Comparison of ENCODE assay signal across 1 cellular context in the genomic region with DNA sequence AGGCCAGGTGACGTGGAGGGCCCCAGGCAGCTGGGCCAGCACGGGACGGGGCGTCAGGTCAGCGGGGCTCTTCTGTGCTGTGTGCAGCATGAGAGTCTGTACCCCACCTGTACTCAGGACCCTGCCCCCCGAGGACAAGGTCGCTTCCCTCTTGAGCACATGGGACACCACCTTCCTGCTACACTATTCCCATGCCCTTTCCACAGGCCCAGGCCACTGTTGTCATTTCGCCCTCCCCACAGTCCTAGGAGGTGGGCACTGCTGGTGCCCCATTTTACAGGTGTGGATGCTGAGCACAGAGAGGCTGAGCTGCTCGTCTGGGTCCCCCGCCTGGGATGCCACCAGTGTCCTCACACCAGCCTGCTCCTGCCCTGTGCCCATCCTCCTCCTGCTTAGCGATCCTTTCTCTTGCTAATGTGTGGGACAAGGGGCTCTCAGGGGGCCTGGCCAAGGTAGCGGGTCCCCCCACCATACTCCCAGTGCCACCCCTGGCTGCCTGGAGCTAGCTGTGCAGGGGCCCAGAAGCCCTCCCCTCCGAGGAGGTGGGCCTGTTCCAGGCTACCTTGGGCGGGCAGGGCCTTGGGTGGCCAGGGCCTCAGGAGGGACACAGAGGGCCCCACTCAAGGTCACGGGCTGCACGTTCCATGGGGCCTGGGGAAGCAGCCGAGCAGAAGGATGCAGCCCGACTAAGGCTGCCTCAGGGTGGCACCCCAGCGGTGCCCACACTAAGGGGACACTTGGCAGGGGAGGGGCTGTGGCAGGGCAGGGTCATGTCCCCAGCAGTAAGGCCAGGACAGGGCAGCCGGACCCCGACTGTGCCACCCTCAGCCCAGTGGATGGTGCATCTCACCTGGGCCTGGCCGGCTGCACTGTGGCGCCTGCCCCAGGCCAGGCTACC.
TF ChIP-seq lines count a peak whose summit lies in the region.

No MANE protein-coding gene starts in this region.

TF ChIP-seq in HepG2, 621 proteins besides CTCF, POLR2A, EP300 and RAD21 (continued from another document and continues in another):
- TF ChIP-seq ZNF644 (CRISPR knock-in tag; IDR thresholded peaks at IDR 0.05; ENCODE audit: low read depth): 0 out of 2 replicates have a peak, but pooled peaks have one; percentile 32
- TF ChIP-seq POLR2AphosphoS5 (IDR thresholded peaks at IDR 0.05; ENCODE audit: low read depth, low read length): no peak
- 0 out of 2 replicates have a peak, but pooled peaks have one; percentile 2 for TF ChIP-seq ZNF546 (CRISPR knock-in tag; conservative IDR thresholded peaks at IDR 0.05)
- no peak for TF ChIP-seq NFE2 (CRISPR knock-in tag; IDR thresholded peaks at IDR 0.05)
- TF ChIP-seq, protein P1, sequence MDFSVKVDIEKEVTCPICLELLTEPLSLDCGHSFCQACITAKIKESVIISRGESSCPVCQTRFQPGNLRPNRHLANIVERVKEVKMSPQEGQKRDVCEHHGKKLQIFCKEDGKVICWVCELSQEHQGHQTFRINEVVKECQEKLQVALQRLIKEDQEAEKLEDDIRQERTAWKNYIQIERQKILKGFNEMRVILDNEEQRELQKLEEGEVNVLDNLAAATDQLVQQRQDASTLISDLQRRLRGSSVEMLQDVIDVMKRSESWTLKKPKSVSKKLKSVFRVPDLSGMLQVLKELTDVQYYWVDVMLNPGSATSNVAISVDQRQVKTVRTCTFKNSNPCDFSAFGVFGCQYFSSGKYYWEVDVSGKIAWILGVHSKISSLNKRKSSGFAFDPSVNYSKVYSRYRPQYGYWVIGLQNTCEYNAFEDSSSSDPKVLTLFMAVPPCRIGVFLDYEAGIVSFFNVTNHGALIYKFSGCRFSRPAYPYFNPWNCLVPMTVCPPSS (IDR thresholded peaks at IDR 0.05): no peak
- TF ChIP-seq ZFP82 (CRISPR knock-in tag; IDR thresholded peaks at IDR 0.05; ENCODE audit: borderline replicate concordance): no peak
- TF ChIP-seq RNF2 (conservative IDR thresholded peaks at IDR 0.05; ENCODE audit: low read depth): no peak
- TF ChIP-seq NKX3-1 (CRISPR knock-in tag; IDR thresholded peaks at IDR 0.05): no peak
- TF ChIP-seq ZNF253 (CRISPR knock-in tag; IDR thresholded peaks at IDR 0.05; ENCODE audit: borderline replicate concordance): peak; percentile 60; the same call in 1 of the 2 replicates
- TF ChIP-seq MED1 (CRISPR knock-in tag; IDR thresholded peaks at IDR 0.05): peak; percentile 65
- 0 out of 2 replicates have a peak, but pooled peaks have one; percentile 6 for TF ChIP-seq ADNP (CRISPR knock-in tag; IDR thresholded peaks at IDR 0.05)
- TF ChIP-seq, protein P2, sequence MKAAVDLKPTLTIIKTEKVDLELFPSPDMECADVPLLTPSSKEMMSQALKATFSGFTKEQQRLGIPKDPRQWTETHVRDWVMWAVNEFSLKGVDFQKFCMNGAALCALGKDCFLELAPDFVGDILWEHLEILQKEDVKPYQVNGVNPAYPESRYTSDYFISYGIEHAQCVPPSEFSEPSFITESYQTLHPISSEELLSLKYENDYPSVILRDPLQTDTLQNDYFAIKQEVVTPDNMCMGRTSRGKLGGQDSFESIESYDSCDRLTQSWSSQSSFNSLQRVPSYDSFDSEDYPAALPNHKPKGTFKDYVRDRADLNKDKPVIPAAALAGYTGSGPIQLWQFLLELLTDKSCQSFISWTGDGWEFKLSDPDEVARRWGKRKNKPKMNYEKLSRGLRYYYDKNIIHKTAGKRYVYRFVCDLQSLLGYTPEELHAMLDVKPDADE (CRISPR knock-in tag; IDR thresholded peaks at IDR 0.05): no peak
- no peak; the same call in 1 of the 2 replicates for TF ChIP-seq ZNF430 (CRISPR knock-in tag; IDR thresholded peaks at IDR 0.05)
- TF ChIP-seq PRMT3 (CRISPR knock-in tag; IDR thresholded peaks at IDR 0.05; ENCODE audit: borderline replicate concordance, low read depth): no peak
- TF ChIP-seq MAZ (IDR thresholded peaks at IDR 0.05; ENCODE audit: borderline replicate concordance, low read depth, low read length): no peak
- peak; percentile 43; the same call in 1 of the 2 replicates for TF ChIP-seq MAZ (CRISPR knock-in tag; IDR thresholded peaks at IDR 0.05; ENCODE audit: low read depth)
- peak; percentile 55 for TF ChIP-seq TARDBP (CRISPR knock-in tag; IDR thresholded peaks at IDR 0.05)
- no peak for TF ChIP-seq MTF2 (CRISPR knock-in tag; IDR thresholded peaks at IDR 0.05; ENCODE audit: borderline replicate concordance)
- TF ChIP-seq ZNF614 (CRISPR knock-in tag; IDR thresholded peaks at IDR 0.05; ENCODE audit: borderline replicate concordance): peak; percentile 20; the same call in 1 of the 2 replicates
- TF ChIP-seq, protein P3, sequence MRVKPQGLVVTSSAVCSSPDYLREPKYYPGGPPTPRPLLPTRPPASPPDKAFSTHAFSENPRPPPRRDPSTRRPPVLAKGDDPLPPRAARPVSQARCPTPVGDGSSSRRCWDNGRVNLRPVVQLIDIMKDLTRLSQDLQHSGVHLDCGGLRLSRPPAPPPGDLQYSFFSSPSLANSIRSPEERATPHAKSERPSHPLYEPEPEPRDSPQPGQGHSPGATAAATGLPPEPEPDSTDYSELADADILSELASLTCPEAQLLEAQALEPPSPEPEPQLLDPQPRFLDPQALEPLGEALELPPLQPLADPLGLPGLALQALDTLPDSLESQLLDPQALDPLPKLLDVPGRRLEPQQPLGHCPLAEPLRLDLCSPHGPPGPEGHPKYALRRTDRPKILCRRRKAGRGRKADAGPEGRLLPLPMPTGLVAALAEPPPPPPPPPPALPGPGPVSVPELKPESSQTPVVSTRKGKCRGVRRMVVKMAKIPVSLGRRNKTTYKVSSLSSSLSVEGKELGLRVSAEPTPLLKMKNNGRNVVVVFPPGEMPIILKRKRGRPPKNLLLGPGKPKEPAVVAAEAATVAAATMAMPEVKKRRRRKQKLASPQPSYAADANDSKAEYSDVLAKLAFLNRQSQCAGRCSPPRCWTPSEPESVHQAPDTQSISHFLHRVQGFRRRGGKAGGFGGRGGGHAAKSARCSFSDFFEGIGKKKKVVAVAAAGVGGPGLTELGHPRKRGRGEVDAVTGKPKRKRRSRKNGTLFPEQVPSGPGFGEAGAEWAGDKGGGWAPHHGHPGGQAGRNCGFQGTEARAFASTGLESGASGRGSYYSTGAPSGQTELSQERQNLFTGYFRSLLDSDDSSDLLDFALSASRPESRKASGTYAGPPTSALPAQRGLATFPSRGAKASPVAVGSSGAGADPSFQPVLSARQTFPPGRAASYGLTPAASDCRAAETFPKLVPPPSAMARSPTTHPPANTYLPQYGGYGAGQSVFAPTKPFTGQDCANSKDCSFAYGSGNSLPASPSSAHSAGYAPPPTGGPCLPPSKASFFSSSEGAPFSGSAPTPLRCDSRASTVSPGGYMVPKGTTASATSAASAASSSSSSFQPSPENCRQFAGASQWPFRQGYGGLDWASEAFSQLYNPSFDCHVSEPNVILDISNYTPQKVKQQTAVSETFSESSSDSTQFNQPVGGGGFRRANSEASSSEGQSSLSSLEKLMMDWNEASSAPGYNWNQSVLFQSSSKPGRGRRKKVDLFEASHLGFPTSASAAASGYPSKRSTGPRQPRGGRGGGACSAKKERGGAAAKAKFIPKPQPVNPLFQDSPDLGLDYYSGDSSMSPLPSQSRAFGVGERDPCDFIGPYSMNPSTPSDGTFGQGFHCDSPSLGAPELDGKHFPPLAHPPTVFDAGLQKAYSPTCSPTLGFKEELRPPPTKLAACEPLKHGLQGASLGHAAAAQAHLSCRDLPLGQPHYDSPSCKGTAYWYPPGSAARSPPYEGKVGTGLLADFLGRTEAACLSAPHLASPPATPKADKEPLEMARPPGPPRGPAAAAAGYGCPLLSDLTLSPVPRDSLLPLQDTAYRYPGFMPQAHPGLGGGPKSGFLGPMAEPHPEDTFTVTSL (CRISPR knock-in tag; IDR thresholded peaks at IDR 0.05; ENCODE audit: borderline replicate concordance): peak; percentile 28; the same call in 1 of the 2 replicates
- peak; percentile 13; the same call in 1 of the 2 replicates for TF ChIP-seq JUND (CRISPR knock-in tag; IDR thresholded peaks at IDR 0.05)
- no peak for TF ChIP-seq SUZ12 (IDR thresholded peaks at IDR 0.05; ENCODE audit: low read depth, low read length)
- TF ChIP-seq, protein P4, sequence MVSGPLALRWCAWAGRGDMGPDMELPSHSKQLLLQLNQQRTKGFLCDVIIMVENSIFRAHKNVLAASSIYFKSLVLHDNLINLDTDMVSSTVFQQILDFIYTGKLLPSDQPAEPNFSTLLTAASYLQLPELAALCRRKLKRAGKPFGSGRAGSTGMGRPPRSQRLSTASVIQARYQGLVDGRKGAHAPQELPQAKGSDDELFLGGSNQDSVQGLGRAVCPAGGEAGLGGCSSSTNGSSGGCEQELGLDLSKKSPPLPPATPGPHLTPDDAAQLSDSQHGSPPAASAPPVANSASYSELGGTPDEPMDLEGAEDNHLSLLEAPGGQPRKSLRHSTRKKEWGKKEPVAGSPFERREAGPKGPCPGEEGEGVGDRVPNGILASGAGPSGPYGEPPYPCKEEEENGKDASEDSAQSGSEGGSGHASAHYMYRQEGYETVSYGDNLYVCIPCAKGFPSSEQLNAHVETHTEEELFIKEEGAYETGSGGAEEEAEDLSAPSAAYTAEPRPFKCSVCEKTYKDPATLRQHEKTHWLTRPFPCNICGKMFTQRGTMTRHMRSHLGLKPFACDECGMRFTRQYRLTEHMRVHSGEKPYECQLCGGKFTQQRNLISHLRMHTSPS (CRISPR knock-in tag; IDR thresholded peaks at IDR 0.05; ENCODE audit: low read depth): peak; percentile 90
- 0 out of 2 replicates have a peak, but pooled peaks have one; percentile 46 for TF ChIP-seq SMAD9 (CRISPR knock-in tag; IDR thresholded peaks at IDR 0.05)
- no peak; the same call in none of the 2 replicates for TF ChIP-seq ZNF547 (CRISPR knock-in tag; IDR thresholded peaks at IDR 0.05)
- TF ChIP-seq ZNF556 (CRISPR knock-in tag; IDR thresholded peaks at IDR 0.05; ENCODE audit: borderline replicate concordance): 0 out of 2 replicates have a peak, but pooled peaks have one; percentile 36
- no peak for TF ChIP-seq TBL1XR1 (IDR thresholded peaks at IDR 0.05; ENCODE audit: borderline replicate concordance, low read length, partially characterized antibody)
- TF ChIP-seq KDM2A (CRISPR knock-in tag; IDR thresholded peaks at IDR 0.05; ENCODE audit: borderline replicate concordance, low read depth): peak; percentile 42; the same call in 1 of the 2 replicates
- TF ChIP-seq U2AF2 (IDR thresholded peaks at IDR 0.05; ENCODE audit: low read depth, low read length): no peak
- TF ChIP-seq FIP1L1 (IDR thresholded peaks at IDR 0.05; ENCODE audit: borderline replicate concordance, insufficient read depth, low read depth, low read length): no peak
- TF ChIP-seq NONO (IDR thresholded peaks at IDR 0.05): no peak
- 0 out of 2 replicates have a peak, but pooled peaks have one; percentile 19 for TF ChIP-seq NONO (CRISPR knock-in tag; conservative IDR thresholded peaks at IDR 0.05)
- TF ChIP-seq, protein P5, sequence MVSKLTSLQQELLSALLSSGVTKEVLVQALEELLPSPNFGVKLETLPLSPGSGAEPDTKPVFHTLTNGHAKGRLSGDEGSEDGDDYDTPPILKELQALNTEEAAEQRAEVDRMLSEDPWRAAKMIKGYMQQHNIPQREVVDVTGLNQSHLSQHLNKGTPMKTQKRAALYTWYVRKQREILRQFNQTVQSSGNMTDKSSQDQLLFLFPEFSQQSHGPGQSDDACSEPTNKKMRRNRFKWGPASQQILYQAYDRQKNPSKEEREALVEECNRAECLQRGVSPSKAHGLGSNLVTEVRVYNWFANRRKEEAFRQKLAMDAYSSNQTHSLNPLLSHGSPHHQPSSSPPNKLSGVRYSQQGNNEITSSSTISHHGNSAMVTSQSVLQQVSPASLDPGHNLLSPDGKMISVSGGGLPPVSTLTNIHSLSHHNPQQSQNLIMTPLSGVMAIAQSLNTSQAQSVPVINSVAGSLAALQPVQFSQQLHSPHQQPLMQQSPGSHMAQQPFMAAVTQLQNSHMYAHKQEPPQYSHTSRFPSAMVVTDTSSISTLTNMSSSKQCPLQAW (CRISPR knock-in tag; IDR thresholded peaks at IDR 0.05): peak; percentile 63; the same call in 1 of the 2 replicates
- TF ChIP-seq LCORL (IDR thresholded peaks at IDR 0.05): no peak
- TF ChIP-seq LCORL (CRISPR knock-in tag; IDR thresholded peaks at IDR 0.05): no peak
- no peak; the same call in 1 of the 2 replicates for TF ChIP-seq NR2F6 (IDR thresholded peaks at IDR 0.05)
- peak; percentile 47; the same call in 1 of the 2 replicates for TF ChIP-seq NR2F6 (CRISPR knock-in tag; IDR thresholded peaks at IDR 0.05)
- no peak for TF ChIP-seq ZNF468 (CRISPR knock-in tag; IDR thresholded peaks at IDR 0.05)
- TF ChIP-seq, protein P6, sequence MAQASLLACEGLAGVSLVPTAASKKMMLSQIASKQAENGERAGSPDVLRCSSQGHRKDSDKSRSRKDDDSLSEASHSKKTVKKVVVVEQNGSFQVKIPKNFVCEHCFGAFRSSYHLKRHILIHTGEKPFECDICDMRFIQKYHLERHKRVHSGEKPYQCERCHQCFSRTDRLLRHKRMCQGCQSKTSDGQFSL (CRISPR knock-in tag; IDR thresholded peaks at IDR 0.05): no peak
- TF ChIP-seq, protein P7, sequence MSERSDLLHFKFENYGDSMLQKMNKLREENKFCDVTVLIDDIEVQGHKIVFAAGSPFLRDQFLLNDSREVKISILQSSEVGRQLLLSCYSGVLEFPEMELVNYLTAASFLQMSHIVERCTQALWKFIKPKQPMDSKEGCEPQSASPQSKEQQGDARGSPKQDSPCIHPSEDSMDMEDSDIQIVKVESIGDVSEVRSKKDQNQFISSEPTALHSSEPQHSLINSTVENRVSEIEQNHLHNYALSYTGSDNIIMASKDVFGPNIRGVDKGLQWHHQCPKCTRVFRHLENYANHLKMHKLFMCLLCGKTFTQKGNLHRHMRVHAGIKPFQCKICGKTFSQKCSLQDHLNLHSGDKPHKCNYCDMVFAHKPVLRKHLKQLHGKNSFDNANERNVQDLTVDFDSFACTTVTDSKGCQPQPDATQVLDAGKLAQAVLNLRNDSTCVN (CRISPR knock-in tag; IDR thresholded peaks at IDR 0.05; ENCODE audit: borderline replicate concordance): peak; percentile 27; the same call in 1 of the 2 replicates
- TF ChIP-seq, protein P8, sequence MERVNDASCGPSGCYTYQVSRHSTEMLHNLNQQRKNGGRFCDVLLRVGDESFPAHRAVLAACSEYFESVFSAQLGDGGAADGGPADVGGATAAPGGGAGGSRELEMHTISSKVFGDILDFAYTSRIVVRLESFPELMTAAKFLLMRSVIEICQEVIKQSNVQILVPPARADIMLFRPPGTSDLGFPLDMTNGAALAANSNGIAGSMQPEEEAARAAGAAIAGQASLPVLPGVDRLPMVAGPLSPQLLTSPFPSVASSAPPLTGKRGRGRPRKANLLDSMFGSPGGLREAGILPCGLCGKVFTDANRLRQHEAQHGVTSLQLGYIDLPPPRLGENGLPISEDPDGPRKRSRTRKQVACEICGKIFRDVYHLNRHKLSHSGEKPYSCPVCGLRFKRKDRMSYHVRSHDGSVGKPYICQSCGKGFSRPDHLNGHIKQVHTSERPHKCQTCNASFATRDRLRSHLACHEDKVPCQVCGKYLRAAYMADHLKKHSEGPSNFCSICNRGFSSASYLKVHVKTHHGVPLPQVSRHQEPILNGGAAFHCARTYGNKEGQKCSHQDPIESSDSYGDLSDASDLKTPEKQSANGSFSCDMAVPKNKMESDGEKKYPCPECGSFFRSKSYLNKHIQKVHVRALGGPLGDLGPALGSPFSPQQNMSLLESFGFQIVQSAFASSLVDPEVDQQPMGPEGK (CRISPR knock-in tag; IDR thresholded peaks at IDR 0.05): peak; percentile 73; the same call in 1 of the 2 replicates
- TF ChIP-seq FOSL2 (CRISPR knock-in tag; IDR thresholded peaks at IDR 0.05): peak; percentile 31; the same call in 1 of the 2 replicates
